In genomic region chr9:136297766-136298735, GRCh38 we compare ENCODE assay signal across 24 cellular contexts. TPM values are rescaled to one million over a fixed set of nuclear protein-coding genes. Genes with fewer than 3 reads are reported as not detected.
"Had no signal": no experiment of that assay in that cellular context is flagged by ENCODE, and none has a peak within 500 bp of the region (broad histone marks: within the 10 kb centered on the region; RNA-seq: fewer than 3 reads in every experiment).

No MANE protein-coding gene starts in this region.

- FAIRE-seq: colon, TTC549, urothelium cell line had no signal

- H3K4me1 Mint-ChIP-seq: activated CD4-positive, alpha-beta T cell treated with anti-CD3 and anti-CD28 coated beads for 36 hours; brain; natural killer cell had no signal

- DNase-seq: activated CD4-positive, alpha-beta T cell treated with anti-CD3 and anti-CD28 coated beads for 36 hours; activated CD4-positive, alpha-beta T cell treated with anti-CD3 and anti-CD28 coated beads, Interleukin-2, amount 50 U/mL, for 48 hours; activated naive CD4-positive, alpha-beta T cell; activated T-cell treated with anti-CD3 and anti-CD28 coated beads for 4 hours; central memory CD4-positive, alpha-beta T cell; foreskin fibroblast; left cardiac atrium; natural killer cell; stimulated activated CD4-positive, alpha-beta T cell treated with anti-CD3 and anti-CD28 coated beads, Interleukin-12 subunit alpha, Interleukin-12 subunit beta, amount 100 ng/mL, for 4 hours; stimulated activated CD4-positive, alpha-beta T cell treated with anti-CD3 and anti-CD28 coated beads, Interleukin-1b, Interleukin-23, amount 100 ng/mL, for 48 hours; stimulated activated CD8-positive, alpha-beta memory T cell treated with anti-CD3 and anti-CD28 coated beads, Interleukin-4, amount 100 ng/mL, for 48 hours; stimulated activated naive CD8-positive, alpha-beta T cell treated with anti-CD3 and anti-CD28 coated beads, Interleukin-15, Interleukin-2, amounts not matched to agents 100 U/mL and 50 U/mL, for 24 hours; tibial artery had no signal

- H3K27me3 Mint-ChIP-seq: activated CD4-positive, alpha-beta T cell treated with anti-CD3 and anti-CD28 coated beads for 36 hours; brain had no signal

- H3K4me3 ChIP-seq: dorsolateral prefrontal cortex, lung, tibial artery had no signal

- H3K9me3 ChIP-seq: tibial artery had no signal

- H3K36me3 ChIP-seq: tibial artery had no signal

- H3K27ac ChIP-seq: epithelial cell of prostate, tibial artery had no signal

- H3K4me3 Mint-ChIP-seq: activated CD4-positive, alpha-beta T cell treated with anti-CD3 and anti-CD28 coated beads for 36 hours; brain; natural killer cell; T-helper 2 cell treated with Interferon-gamma antibody and Interleukin-4, amounts not matched to agents 5 μg/mL and 100 μg/mL, for 36 hours; WTC11 had no signal

- H3K27me3 ChIP-seq: dorsolateral prefrontal cortex had no signal

- ATAC-seq: activated CD4-positive, alpha-beta T cell treated with anti-CD3 and anti-CD28 coated beads for 36 hours; natural killer cell; stimulated activated naive CD8-positive, alpha-beta T cell treated with anti-CD3 and anti-CD28 coated beads, Interleukin-15, Interleukin-2, amounts not matched to agents 100 U/mL and 50 U/mL, for 24 hours; WTC11 had no signal

- H3K27ac Mint-ChIP-seq: activated CD4-positive, alpha-beta T cell treated with anti-CD3 and anti-CD28 coated beads for 36 hours; natural killer cell; T-helper 2 cell treated with Interferon-gamma antibody and Interleukin-4, amounts not matched to agents 5 μg/mL and 100 μg/mL, for 36 hours; WTC11 had no signal

- H3K4me1 ChIP-seq: tibial artery had no signal

- H3K9me3 Mint-ChIP-seq: natural killer cell; T-helper 2 cell treated with Interferon-gamma antibody and Interleukin-4, amounts not matched to agents 5 μg/mL and 100 μg/mL, for 36 hours; WTC11 had no signal

- H3K36me3 Mint-ChIP-seq: brain, natural killer cell, WTC11 had no signal

RNA-seq across cellular contexts. Expression of gene CCDC187, which starts 5.8 kb away (rescaled TPM):
- total RNA-seq: glomerular endothelial cell, left cardiac atrium, renal cortical epithelial cell had no signal
